ENCODE assay signal across 1 cellular context in the genomic region with DNA sequence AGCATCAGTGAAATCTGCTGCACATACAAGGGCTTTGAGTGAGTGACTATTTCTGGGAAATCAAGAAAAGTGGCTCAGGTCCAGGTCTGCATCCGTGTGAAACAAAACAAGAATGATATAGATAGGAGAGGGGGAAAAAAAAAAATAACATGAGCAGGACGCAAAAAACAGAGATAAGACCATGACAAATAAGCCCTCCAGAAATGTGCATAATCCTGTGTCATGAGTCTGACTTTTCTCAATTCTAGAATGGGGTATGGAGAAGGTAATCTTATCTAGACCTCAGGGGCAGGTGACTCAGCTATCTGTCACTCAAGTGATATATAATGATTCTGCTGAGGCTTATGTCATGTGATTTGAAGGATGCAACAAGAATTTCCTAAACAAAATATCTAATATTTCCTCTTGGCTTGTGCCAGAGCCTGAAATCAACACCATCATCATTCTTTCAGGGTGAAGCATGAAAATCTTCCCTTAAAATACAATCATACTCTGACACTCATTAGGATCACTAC.
TF ChIP-seq lines count a peak whose summit lies in the region.

No MANE protein-coding gene starts in this region.

TF ChIP-seq in K562, 482 proteins besides CTCF, POLR2A, EP300 and RAD21 (continued from another document):
- TF ChIP-seq, protein P1, sequence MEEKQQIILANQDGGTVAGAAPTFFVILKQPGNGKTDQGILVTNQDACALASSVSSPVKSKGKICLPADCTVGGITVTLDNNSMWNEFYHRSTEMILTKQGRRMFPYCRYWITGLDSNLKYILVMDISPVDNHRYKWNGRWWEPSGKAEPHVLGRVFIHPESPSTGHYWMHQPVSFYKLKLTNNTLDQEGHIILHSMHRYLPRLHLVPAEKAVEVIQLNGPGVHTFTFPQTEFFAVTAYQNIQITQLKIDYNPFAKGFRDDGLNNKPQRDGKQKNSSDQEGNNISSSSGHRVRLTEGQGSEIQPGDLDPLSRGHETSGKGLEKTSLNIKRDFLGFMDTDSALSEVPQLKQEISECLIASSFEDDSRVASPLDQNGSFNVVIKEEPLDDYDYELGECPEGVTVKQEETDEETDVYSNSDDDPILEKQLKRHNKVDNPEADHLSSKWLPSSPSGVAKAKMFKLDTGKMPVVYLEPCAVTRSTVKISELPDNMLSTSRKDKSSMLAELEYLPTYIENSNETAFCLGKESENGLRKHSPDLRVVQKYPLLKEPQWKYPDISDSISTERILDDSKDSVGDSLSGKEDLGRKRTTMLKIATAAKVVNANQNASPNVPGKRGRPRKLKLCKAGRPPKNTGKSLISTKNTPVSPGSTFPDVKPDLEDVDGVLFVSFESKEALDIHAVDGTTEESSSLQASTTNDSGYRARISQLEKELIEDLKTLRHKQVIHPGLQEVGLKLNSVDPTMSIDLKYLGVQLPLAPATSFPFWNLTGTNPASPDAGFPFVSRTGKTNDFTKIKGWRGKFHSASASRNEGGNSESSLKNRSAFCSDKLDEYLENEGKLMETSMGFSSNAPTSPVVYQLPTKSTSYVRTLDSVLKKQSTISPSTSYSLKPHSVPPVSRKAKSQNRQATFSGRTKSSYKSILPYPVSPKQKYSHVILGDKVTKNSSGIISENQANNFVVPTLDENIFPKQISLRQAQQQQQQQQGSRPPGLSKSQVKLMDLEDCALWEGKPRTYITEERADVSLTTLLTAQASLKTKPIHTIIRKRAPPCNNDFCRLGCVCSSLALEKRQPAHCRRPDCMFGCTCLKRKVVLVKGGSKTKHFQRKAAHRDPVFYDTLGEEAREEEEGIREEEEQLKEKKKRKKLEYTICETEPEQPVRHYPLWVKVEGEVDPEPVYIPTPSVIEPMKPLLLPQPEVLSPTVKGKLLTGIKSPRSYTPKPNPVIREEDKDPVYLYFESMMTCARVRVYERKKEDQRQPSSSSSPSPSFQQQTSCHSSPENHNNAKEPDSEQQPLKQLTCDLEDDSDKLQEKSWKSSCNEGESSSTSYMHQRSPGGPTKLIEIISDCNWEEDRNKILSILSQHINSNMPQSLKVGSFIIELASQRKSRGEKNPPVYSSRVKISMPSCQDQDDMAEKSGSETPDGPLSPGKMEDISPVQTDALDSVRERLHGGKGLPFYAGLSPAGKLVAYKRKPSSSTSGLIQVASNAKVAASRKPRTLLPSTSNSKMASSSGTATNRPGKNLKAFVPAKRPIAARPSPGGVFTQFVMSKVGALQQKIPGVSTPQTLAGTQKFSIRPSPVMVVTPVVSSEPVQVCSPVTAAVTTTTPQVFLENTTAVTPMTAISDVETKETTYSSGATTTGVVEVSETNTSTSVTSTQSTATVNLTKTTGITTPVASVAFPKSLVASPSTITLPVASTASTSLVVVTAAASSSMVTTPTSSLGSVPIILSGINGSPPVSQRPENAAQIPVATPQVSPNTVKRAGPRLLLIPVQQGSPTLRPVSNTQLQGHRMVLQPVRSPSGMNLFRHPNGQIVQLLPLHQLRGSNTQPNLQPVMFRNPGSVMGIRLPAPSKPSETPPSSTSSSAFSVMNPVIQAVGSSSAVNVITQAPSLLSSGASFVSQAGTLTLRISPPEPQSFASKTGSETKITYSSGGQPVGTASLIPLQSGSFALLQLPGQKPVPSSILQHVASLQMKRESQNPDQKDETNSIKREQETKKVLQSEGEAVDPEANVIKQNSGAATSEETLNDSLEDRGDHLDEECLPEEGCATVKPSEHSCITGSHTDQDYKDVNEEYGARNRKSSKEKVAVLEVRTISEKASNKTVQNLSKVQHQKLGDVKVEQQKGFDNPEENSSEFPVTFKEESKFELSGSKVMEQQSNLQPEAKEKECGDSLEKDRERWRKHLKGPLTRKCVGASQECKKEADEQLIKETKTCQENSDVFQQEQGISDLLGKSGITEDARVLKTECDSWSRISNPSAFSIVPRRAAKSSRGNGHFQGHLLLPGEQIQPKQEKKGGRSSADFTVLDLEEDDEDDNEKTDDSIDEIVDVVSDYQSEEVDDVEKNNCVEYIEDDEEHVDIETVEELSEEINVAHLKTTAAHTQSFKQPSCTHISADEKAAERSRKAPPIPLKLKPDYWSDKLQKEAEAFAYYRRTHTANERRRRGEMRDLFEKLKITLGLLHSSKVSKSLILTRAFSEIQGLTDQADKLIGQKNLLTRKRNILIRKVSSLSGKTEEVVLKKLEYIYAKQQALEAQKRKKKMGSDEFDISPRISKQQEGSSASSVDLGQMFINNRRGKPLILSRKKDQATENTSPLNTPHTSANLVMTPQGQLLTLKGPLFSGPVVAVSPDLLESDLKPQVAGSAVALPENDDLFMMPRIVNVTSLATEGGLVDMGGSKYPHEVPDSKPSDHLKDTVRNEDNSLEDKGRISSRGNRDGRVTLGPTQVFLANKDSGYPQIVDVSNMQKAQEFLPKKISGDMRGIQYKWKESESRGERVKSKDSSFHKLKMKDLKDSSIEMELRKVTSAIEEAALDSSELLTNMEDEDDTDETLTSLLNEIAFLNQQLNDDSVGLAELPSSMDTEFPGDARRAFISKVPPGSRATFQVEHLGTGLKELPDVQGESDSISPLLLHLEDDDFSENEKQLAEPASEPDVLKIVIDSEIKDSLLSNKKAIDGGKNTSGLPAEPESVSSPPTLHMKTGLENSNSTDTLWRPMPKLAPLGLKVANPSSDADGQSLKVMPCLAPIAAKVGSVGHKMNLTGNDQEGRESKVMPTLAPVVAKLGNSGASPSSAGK (IDR thresholded peaks at IDR 0.05): no peak
- TF ChIP-seq HCFC1 (IDR thresholded peaks at IDR 0.05; ENCODE audit: low read depth, low read length) (no peak), MCM5 (IDR thresholded peaks at IDR 0.05; ENCODE audit: low read depth) (no peak), U2AF2 (optimal IDR thresholded peaks at IDR 0.05; ENCODE audit: low read depth, low read length) (no peak), ZNF224 (CRISPR knock-in tag; IDR thresholded peaks at IDR 0.05) (no peak), KDM1A (IDR thresholded peaks at IDR 0.05) (peak; percentile 60 to 80), CXXC5 (CRISPR knock-in tag; IDR thresholded peaks at IDR 0.05) (peak; percentile 83), MEF2D (tag; conservative IDR thresholded peaks at IDR 0.05; ENCODE audit: low read depth) (peak; percentile 56; the same call in 1 of the 2 replicates), ZNF561 (CRISPR knock-in tag; conservative IDR thresholded peaks at IDR 0.05) (no peak), SMARCC2 (IDR thresholded peaks at IDR 0.05; ENCODE audit: low read depth) (peak; percentile 78), ZNF165 (CRISPR knock-in tag; IDR thresholded peaks at IDR 0.05; ENCODE audit: borderline replicate concordance) (no peak), ZNF445 (CRISPR knock-in tag; IDR thresholded peaks at IDR 0.05; ENCODE audit: low read depth) (no peak), NCOA2 (IDR thresholded peaks at IDR 0.05; ENCODE audit: partially characterized antibody in 2 of 2) (peak; percentile 34 to 56), ZBTB1 (CRISPR knock-in tag; IDR thresholded peaks at IDR 0.05; ENCODE audit: borderline replicate concordance, low read depth) (no peak), MAFF (IDR thresholded peaks at IDR 0.05; ENCODE audit: low read length) (peak; percentile 87), MECOM (CRISPR knock-in tag; IDR thresholded peaks at IDR 0.05) (no peak), MED1 (CRISPR knock-in tag; IDR thresholded peaks at IDR 0.05; ENCODE audit: borderline replicate concordance) (no peak)
- TF ChIP-seq, protein P2, sequence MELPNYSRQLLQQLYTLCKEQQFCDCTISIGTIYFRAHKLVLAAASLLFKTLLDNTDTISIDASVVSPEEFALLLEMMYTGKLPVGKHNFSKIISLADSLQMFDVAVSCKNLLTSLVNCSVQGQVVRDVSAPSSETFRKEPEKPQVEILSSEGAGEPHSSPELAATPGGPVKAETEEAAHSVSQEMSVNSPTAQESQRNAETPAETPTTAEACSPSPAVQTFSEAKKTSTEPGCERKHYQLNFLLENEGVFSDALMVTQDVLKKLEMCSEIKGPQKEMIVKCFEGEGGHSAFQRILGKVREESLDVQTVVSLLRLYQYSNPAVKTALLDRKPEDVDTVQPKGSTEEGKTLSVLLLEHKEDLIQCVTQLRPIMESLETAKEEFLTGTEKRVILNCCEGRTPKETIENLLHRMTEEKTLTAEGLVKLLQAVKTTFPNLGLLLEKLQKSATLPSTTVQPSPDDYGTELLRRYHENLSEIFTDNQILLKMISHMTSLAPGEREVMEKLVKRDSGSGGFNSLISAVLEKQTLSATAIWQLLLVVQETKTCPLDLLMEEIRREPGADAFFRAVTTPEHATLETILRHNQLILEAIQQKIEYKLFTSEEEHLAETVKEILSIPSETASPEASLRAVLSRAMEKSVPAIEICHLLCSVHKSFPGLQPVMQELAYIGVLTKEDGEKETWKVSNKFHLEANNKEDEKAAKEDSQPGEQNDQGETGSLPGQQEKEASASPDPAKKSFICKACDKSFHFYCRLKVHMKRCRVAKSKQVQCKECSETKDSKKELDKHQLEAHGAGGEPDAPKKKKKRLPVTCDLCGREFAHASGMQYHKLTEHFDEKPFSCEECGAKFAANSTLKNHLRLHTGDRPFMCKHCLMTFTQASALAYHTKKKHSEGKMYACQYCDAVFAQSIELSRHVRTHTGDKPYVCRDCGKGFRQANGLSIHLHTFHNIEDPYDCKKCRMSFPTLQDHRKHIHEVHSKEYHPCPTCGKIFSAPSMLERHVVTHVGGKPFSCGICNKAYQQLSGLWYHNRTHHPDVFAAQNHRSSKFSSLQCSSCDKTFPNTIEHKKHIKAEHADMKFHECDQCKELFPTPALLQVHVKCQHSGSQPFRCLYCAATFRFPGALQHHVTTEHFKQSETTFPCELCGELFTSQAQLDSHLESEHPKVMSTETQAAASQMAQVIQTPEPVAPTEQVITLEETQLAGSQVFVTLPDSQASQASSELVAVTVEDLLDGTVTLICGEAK (IDR thresholded peaks at IDR 0.05): no peak
- TF ChIP-seq, protein P2 (CRISPR knock-in tag; IDR thresholded peaks at IDR 0.05): no peak
- TF ChIP-seq, protein P3, sequence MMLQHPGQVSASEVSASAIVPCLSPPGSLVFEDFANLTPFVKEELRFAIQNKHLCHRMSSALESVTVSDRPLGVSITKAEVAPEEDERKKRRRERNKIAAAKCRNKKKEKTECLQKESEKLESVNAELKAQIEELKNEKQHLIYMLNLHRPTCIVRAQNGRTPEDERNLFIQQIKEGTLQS (IDR thresholded peaks at IDR 0.05): peak; percentile 90
- TF ChIP-seq, protein P3 (CRISPR knock-in tag; conservative IDR thresholded peaks at IDR 0.05): no peak
- TF ChIP-seq, protein P4, sequence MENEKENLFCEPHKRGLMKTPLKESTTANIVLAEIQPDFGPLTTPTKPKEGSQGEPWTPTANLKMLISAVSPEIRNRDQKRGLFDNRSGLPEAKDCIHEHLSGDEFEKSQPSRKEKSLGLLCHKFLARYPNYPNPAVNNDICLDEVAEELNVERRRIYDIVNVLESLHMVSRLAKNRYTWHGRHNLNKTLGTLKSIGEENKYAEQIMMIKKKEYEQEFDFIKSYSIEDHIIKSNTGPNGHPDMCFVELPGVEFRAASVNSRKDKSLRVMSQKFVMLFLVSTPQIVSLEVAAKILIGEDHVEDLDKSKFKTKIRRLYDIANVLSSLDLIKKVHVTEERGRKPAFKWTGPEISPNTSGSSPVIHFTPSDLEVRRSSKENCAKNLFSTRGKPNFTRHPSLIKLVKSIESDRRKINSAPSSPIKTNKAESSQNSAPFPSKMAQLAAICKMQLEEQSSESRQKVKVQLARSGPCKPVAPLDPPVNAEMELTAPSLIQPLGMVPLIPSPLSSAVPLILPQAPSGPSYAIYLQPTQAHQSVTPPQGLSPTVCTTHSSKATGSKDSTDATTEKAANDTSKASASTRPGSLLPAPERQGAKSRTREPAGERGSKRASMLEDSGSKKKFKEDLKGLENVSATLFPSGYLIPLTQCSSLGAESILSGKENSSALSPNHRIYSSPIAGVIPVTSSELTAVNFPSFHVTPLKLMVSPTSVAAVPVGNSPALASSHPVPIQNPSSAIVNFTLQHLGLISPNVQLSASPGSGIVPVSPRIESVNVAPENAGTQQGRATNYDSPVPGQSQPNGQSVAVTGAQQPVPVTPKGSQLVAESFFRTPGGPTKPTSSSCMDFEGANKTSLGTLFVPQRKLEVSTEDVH (IDR thresholded peaks at IDR 0.05; ENCODE audit: low read depth, partially characterized antibody): peak; percentile 60
